Comparison of ENCODE assay signal across 8 cellular contexts in the genomic region with DNA sequence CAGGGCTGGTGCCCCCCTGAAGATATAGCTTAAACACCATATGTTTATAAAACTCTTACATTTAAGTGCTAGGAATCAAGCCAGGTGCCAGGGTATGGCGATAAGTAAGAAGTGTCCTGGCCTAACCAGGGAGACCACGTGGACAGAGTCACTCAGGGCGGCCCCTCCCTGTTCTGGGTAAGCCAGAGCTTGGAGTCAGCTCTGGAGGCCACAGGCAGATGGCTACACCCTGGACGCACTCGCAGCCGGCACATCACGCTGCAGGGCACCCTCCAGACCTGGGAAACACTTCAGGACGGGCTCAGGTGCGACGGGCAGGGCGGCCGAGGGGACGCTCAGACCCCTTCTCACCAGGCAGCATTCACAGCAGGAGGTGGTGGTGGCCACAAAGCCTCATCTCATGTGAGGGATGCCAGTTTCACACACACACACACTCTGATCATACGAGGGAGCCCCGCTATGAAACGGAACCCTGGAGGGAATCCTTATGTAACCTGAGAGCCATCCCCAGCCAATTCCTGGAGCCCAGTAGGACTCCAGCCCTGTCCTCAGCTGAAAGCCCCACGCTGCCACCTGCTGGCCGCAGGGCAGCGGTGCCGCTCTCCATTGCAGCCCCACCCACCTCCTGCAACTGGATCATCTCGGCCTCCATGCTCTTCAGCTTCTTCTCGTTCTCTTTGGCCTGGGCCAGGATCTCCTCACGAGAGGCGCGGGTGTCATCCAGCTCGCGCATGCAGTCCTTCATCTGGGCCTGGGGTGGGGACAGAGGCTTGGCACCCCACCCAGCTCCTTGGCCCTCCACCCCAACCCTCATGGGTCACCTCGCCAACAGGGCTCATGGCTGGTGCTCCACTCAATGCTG. TPM values are rescaled to one million over a fixed set of nuclear protein-coding genes. Genes with fewer than 3 reads are reported as not detected.
A peak's percentile ranks its signal among the peaks of the same experiment; 100 is the strongest.
DNase-seq lines count a peak whose midpoint lies in the region; ATAC-seq and TF ChIP-seq lines count a peak whose summit lies in the region.

No MANE protein-coding gene starts in this region.

- peak; percentile 58 to 75 (median 61) for DNase-seq in CD8-positive, alpha-beta memory T cell
- peak in 71 of 76 experiments; percentile 6 to 84 (median 57) for DNase-seq in HUDEP-2 (lab: John Stamatoyannopoulos, UW; ENCODE audit: unreplicated experiment in 76 of 76)
- peak; percentile 72 for DNase-seq in RKO (ENCODE audit: low spot score)
- peak; percentile 56 for DNase-seq in activated T-helper 2 cell treated with anti-CD3 and anti-CD28 coated beads, Interferon-gamma antibody, Interleukin-2, Interleukin-4, amounts not matched to agents 10 μg/mL and 5 μg/mL and 100 μg/mL, durations not matched to agents 14 hours and 24 hours and 36 hours (ENCODE audit: low spot score)
- peak; percentile 81 for DNase-seq in fibroblast of pulmonary artery (ENCODE audit: low read depth)
- DNase-seq in neuronal stem cell (ENCODE audit: low spot score), result peak; percentile 69

- H2BK12ac ChIP-seq in neuronal stem cell (ENCODE audit: low read length), result no peak overlapping the region

- H3K27me3 ChIP-seq in CD8-positive, alpha-beta memory T cell (ENCODE audit: insufficient read depth, low read length, poor library complexity, severe bottlenecking), result no peaks in the 10 kb centered on the region
- no peaks in the 10 kb centered on the region for H3K27me3 ChIP-seq in neuronal stem cell (ENCODE audit: control insufficient read depth in 3 of 3, insufficient read depth in 3 of 3, low read depth in 1 of 3, low read length in 3 of 3)
- no peaks in the 10 kb centered on the region for H3K27me3 ChIP-seq in subcutaneous abdominal adipose tissue (ENCODE audit: control insufficient read depth in 5 of 5, insufficient read depth in 4 of 5, low read length in 5 of 5)

- no peak overlapping the region for H2BK120ac ChIP-seq in neuronal stem cell (ENCODE audit: low read depth, low read length)

- H2AFZ ChIP-seq in neuronal stem cell (ENCODE audit: low read length), result no peak overlapping the region

- H3K79me1 ChIP-seq in neuronal stem cell (ENCODE audit: low read depth, low read length), result no peaks in the 10 kb centered on the region

- H3K9me3 Mint-ChIP-seq in CD8-positive, alpha-beta memory T cell, result peaks cover 0 to 4% (median 0%) of the 10 kb centered on the region in 5 donors
- no peaks in the 10 kb centered on the region for H3K9me3 Mint-ChIP-seq in activated T-helper 2 cell treated with anti-CD3 and anti-CD28 coated beads, Interferon-gamma antibody, Interleukin-2, Interleukin-4, amounts not matched to agents 10 μg/mL and 5 μg/mL and 100 μg/mL, durations not matched to agents 14 hours and 24 hours and 36 hours

- peak overlapping the region; percentile 52 for H4K8ac ChIP-seq in neuronal stem cell (ENCODE audit: low read depth, low read length)

- peak overlapping the region; percentile 44 to 97 (median 88) for H3K27ac Mint-ChIP-seq in CD8-positive, alpha-beta memory T cell
- peak overlapping the region; percentile 52 for H3K27ac Mint-ChIP-seq in activated T-helper 2 cell treated with anti-CD3 and anti-CD28 coated beads, Interferon-gamma antibody, Interleukin-2, Interleukin-4, amounts not matched to agents 10 μg/mL and 5 μg/mL and 100 μg/mL, durations not matched to agents 14 hours and 24 hours and 36 hours

- H3K36me3 Mint-ChIP-seq in CD8-positive, alpha-beta memory T cell, result peaks cover 16 to 92% (median 29%) of the 10 kb centered on the region in 3 donors
- peaks cover 84% of the 10 kb centered on the region for H3K36me3 Mint-ChIP-seq in activated T-helper 2 cell treated with anti-CD3 and anti-CD28 coated beads, Interferon-gamma antibody, Interleukin-2, Interleukin-4, amounts not matched to agents 10 μg/mL and 5 μg/mL and 100 μg/mL, durations not matched to agents 14 hours and 24 hours and 36 hours (ENCODE audit: low read depth)

- peak; percentile 98 for TF ChIP-seq CTCF in fibroblast of pulmonary artery (IDR thresholded peaks at IDR 0.05; ENCODE audit: low read length, missing control alignments)

- H4K91ac ChIP-seq in neuronal stem cell (ENCODE audit: low read depth, low read length, poor library complexity), result no peak overlapping the region

- no peak overlapping the region for H3K23ac ChIP-seq in neuronal stem cell (ENCODE audit: low read depth, low read length, poor library complexity)

- no peak overlapping the region for H2BK15ac ChIP-seq in neuronal stem cell (ENCODE audit: low read length)

- peaks cover 0 to 8% of the 10 kb centered on the region in 2 donors for H3K27me3 Mint-ChIP-seq in CD8-positive, alpha-beta memory T cell
- no peaks in the 10 kb centered on the region for H3K27me3 Mint-ChIP-seq in activated T-helper 2 cell treated with anti-CD3 and anti-CD28 coated beads, Interferon-gamma antibody, Interleukin-2, Interleukin-4, amounts not matched to agents 10 μg/mL and 5 μg/mL and 100 μg/mL, durations not matched to agents 14 hours and 24 hours and 36 hours (ENCODE audit: low read depth)

- no peaks in the 10 kb centered on the region for H3K9me3 ChIP-seq in CD8-positive, alpha-beta memory T cell (ENCODE audit: low read length)
- H3K9me3 ChIP-seq in neuronal stem cell (replicated peaks in 1 of 2; ENCODE audit: control insufficient read depth in 2 of 2, insufficient read depth in 1 of 2, low read depth in 1 of 2, low read length in 2 of 2) (peaks cover 0 to 8% of the 10 kb centered on the region in 2 donors), subcutaneous abdominal adipose tissue (ENCODE audit: control insufficient read depth in 5 of 5, low read length in 5 of 5) (no peaks in the 10 kb centered on the region)

- H3K4me2 ChIP-seq in neuronal stem cell (ENCODE audit: insufficient read depth, low read length, poor library complexity, severe bottlenecking), result no peak overlapping the region

- intact Hi-C loops in activated T-helper 2 cell treated with anti-CD3 and anti-CD28 coated beads, Interferon-gamma antibody, Interleukin-2, Interleukin-4, amounts not matched to agents 10 μg/mL and 5 μg/mL and 100 μg/mL, durations not matched to agents 14 hours and 24 hours and 36 hours (cut with micrococcal nuclease), result no loop called here

- peaks cover 35% of the 10 kb centered on the region for H3K4me1 ChIP-seq in CD8-positive, alpha-beta memory T cell (ENCODE audit: insufficient read depth, low read length)
- H3K4me1 ChIP-seq in neuronal stem cell (ENCODE audit: control insufficient read depth in 2 of 2, insufficient read depth in 1 of 2, low read depth in 1 of 2, low read length in 2 of 2) (peaks cover 0 to 3% of the 10 kb centered on the region in 2 donors), subcutaneous abdominal adipose tissue (ENCODE audit: control insufficient read depth in 5 of 5, insufficient read depth in 5 of 5, low read length in 5 of 5) (peaks cover 4 to 12% (median 8%) of the 10 kb centered on the region in 5 donors)

- H3K4me3 Mint-ChIP-seq in CD8-positive, alpha-beta memory T cell, result peak overlapping the region in 3 of 7 donors; percentile 11 to 52 (median 43)
- no peak overlapping the region for H3K4me3 Mint-ChIP-seq in activated T-helper 2 cell treated with anti-CD3 and anti-CD28 coated beads, Interferon-gamma antibody, Interleukin-2, Interleukin-4, amounts not matched to agents 10 μg/mL and 5 μg/mL and 100 μg/mL, durations not matched to agents 14 hours and 24 hours and 36 hours (ENCODE audit: low read depth)

- ATAC-seq in HG03460 (IDR thresholded peaks at IDR 0.05; ENCODE audit: unreplicated experiment), result no peak

- no peak overlapping the region for H3K4me3 ChIP-seq in CD8-positive, alpha-beta memory T cell (ENCODE audit: low read length)
- H3K4me3 ChIP-seq in fibroblast of pulmonary artery (replicated peaks; ENCODE audit: low read depth, low read length) (no peak overlapping the region), neuronal stem cell (ENCODE audit: low read length in 2 of 2) (no peak overlapping the region), subcutaneous abdominal adipose tissue (ENCODE audit: low read depth in 1 of 5, low read length in 5 of 5) (no peak overlapping the region)

- H3K36me3 ChIP-seq in CD8-positive, alpha-beta memory T cell (ENCODE audit: insufficient read depth, low read length), result peaks cover 72% of the 10 kb centered on the region
- H3K36me3 ChIP-seq in neuronal stem cell (replicated peaks in 1 of 2; ENCODE audit: control insufficient read depth in 2 of 2, insufficient read depth in 2 of 2, low read length in 2 of 2) (peaks cover 72 to 83% of the 10 kb centered on the region in 2 donors), subcutaneous abdominal adipose tissue (ENCODE audit: control insufficient read depth in 5 of 5, insufficient read depth in 5 of 5, low read length in 5 of 5) (peaks cover 0 to 85% (median 82%) of the 10 kb centered on the region in 5 donors)

- H3K9ac ChIP-seq in neuronal stem cell (ENCODE audit: low read depth, low read length, poor library complexity), result peak overlapping the region; percentile 86
- peak overlapping the region in 1 of 5 donors; percentile 35 for H3K9ac ChIP-seq in subcutaneous abdominal adipose tissue (ENCODE audit: low read length in 5 of 5)

- peak overlapping the region; percentile 86 for H3K18ac ChIP-seq in neuronal stem cell (ENCODE audit: low read length)

- H3K27ac ChIP-seq in CD8-positive, alpha-beta memory T cell (ENCODE audit: low read depth, low read length), result no peak overlapping the region
- H3K27ac ChIP-seq in neuronal stem cell (replicated peaks; ENCODE audit: low read length) (no peak overlapping the region), subcutaneous abdominal adipose tissue (ENCODE audit: low read depth, low read length) (peak overlapping the region; percentile 62)

- no peak overlapping the region for H3K14ac ChIP-seq in neuronal stem cell (ENCODE audit: low read length)

- H3K4ac ChIP-seq in neuronal stem cell (ENCODE audit: low read length), result no peak overlapping the region

- POLR2A ChIA-PET in CD8-positive, alpha-beta memory T cell (lab: Charles Lee), result interaction anchor here (0.5 to 1.0 kb wide), 4 partner anchors 9 to 79 kb away, joined by 3 to 4 read pairs (median 3); partner anchors contain the start of gene APOL1

- peak overlapping the region; percentile 66 for H2BK5ac ChIP-seq in neuronal stem cell (ENCODE audit: low read length)

- H3K4me1 Mint-ChIP-seq in CD8-positive, alpha-beta memory T cell, result peaks cover 35 to 48% (median 43%) of the 10 kb centered on the region in 3 donors
- H3K4me1 Mint-ChIP-seq in activated T-helper 2 cell treated with anti-CD3 and anti-CD28 coated beads, Interferon-gamma antibody, Interleukin-2, Interleukin-4, amounts not matched to agents 10 μg/mL and 5 μg/mL and 100 μg/mL, durations not matched to agents 14 hours and 24 hours and 36 hours (ENCODE audit: low read depth), result peaks cover 17% of the 10 kb centered on the region

- H2AK5ac ChIP-seq in neuronal stem cell (ENCODE audit: low read depth, low read length), result peak overlapping the region; percentile 6

- CTCF ChIA-PET in CD8-positive, alpha-beta memory T cell (lab: Charles Lee), result interaction anchor here (0.8 to 3.6 kb wide), 9 partner anchors 10 to 102 kb away, joined by 3 to 17 read pairs (median 3); partner anchors contain the start of genes APOL2 and MYH9

- no CpG with 5 or more reads among the region's 28 CpGs for WGBS in neuronal stem cell (ENCODE audit: extremely low coverage in 2 of 2, insufficient read length in 2 of 2, insufficient replicate concordance in 1 of 2), 2 donors

RNA-seq across cellular contexts. Expression of gene APOL1, which starts 33.4 kb away (rescaled TPM):
- total RNA-seq in CD8-positive, alpha-beta memory T cell, result 10 to 100 TPM; 32.8 to 34.3 TPM
- 25.6 TPM for polyA plus RNA-seq in CD8-positive, alpha-beta memory T cell
- 28.5 and 31.5 TPM in 2 replicates for total RNA-seq in activated T-helper 2 cell treated with anti-CD3 and anti-CD28 coated beads, Interferon-gamma antibody, Interleukin-2, Interleukin-4, amounts not matched to agents 10 μg/mL and 5 μg/mL and 100 μg/mL, durations not matched to agents 14 hours and 24 hours and 36 hours
- 0.06 TPM for polyA plus RNA-seq in neuronal stem cell (2013, experiment 1 of 2)
- 0.03 TPM for polyA plus RNA-seq in neuronal stem cell (2013, experiment 2 of 2)

RNA-seq across cellular contexts. Expression of gene APOL2, which starts 47.0 kb away (rescaled TPM):
- 10 to 100 TPM; 59.0 to 62.8 TPM for total RNA-seq in CD8-positive, alpha-beta memory T cell
- polyA plus RNA-seq in CD8-positive, alpha-beta memory T cell, result 27.1 TPM
- 54.7 and 55.4 TPM in 2 replicates for total RNA-seq in activated T-helper 2 cell treated with anti-CD3 and anti-CD28 coated beads, Interferon-gamma antibody, Interleukin-2, Interleukin-4, amounts not matched to agents 10 μg/mL and 5 μg/mL and 100 μg/mL, durations not matched to agents 14 hours and 24 hours and 36 hours
- polyA plus RNA-seq in neuronal stem cell (2013, experiment 1 of 2), result 4.3 TPM
- 4.7 TPM for polyA plus RNA-seq in neuronal stem cell (2013, experiment 2 of 2)
